ENCODE assay signal across 1 cellular context in the genomic region with DNA sequence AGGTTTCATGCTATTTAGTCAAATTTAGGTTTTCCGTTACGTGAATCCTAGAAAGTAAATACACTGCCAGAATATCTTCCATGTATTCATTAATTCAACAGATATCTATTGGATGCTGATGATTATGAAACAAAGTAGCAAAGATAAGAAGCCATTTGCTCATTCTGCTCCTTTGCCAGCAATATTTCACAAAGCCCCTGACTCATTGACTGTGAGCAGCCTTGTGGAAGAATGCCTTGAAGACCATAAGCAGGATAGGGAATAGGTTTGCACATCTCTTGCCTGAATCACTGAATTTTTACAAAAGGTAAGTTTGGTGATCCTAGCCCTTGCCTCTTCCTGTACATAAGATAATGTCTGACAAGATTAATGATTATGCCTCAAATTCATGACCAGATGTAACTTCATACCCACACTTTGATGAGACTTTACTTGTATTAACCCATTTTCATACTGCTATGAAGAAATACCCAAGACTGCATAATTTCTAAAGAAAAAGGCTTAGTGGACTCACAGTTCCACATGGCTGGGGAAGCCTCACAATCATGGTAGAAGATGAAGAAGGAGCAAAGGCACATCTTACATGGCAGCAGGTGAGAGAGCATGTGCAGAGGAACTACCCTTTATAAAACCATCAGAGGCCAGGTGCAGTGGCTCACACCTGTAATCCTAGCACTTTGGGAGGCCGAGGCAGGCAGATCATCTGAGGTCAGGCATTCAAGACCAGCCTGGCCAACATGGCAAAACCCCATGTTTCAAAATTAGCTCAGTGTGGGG.
TF ChIP-seq lines count a peak whose summit lies in the region.

No MANE protein-coding gene starts in this region.

TF ChIP-seq in GM23338, 12 proteins besides CTCF, POLR2A, EP300 and RAD21 (continued from another document):
- TF ChIP-seq ZNF462 (CRISPR knock-in tag; IDR thresholded peaks at IDR 0.05) (no peak), ZNF331 (CRISPR knock-in tag; IDR thresholded peaks at IDR 0.05; ENCODE audit: low read depth) (no peak), ZNF114 (CRISPR knock-in tag; IDR thresholded peaks at IDR 0.05) (no peak), EZH2phosphoT487 (IDR thresholded peaks at IDR 0.05; ENCODE audit: unreplicated experiment) (no peak), STAT1 (IDR thresholded peaks at IDR 0.05; ENCODE audit: unreplicated experiment) (no peak), ETS1 (IDR thresholded peaks at IDR 0.05) (no peak), EZH2 (IDR thresholded peaks at IDR 0.05; ENCODE audit: low read depth, unreplicated experiment) (no peak), CREB1 (CRISPR knock-in tag; IDR thresholded peaks at IDR 0.05; ENCODE audit: low read depth) (no peak), NANOG (IDR thresholded peaks at IDR 0.05; ENCODE audit: borderline replicate concordance) (no peak), REST (IDR thresholded peaks at IDR 0.05; ENCODE audit: unreplicated experiment) (no peak)
